ENCODE assay signal across 11 cellular contexts in genomic region chrX:87374324-87374723, GRCh38.
"Had no signal": no experiment of that assay in that cellular context is flagged by ENCODE, and none has a peak within 500 bp of the region (broad histone marks: within the 10 kb centered on the region; RNA-seq: fewer than 3 reads in every experiment).

No MANE protein-coding gene starts in this region.

- H3K4me2 ChIP-seq: GM23338 had no signal

- ATAC-seq: GM23338, HCT116 had no signal

- FAIRE-seq: H1, H54 had no signal

- H2AFZ ChIP-seq: GM23248, GM23338 had no signal

- DNase-seq: GM23248, GOT3, H7, H9, HCEC 1CT, HFFc6 had no signal

- H3K9ac ChIP-seq: GM23248 had no signal

- H3K9me3 ChIP-seq: HAP-1 had no signal

- H3K4me3 ChIP-seq: GM23248, GM23338, HAP-1 had no signal

- H3K36me3 ChIP-seq: HAP-1 had no signal

- H3K4me1 ChIP-seq: HAP-1 had no signal

- H3K27ac ChIP-seq: GM23248 had no signal
